11 cellular contexts compared by ENCODE assay signal in the genomic region with DNA sequence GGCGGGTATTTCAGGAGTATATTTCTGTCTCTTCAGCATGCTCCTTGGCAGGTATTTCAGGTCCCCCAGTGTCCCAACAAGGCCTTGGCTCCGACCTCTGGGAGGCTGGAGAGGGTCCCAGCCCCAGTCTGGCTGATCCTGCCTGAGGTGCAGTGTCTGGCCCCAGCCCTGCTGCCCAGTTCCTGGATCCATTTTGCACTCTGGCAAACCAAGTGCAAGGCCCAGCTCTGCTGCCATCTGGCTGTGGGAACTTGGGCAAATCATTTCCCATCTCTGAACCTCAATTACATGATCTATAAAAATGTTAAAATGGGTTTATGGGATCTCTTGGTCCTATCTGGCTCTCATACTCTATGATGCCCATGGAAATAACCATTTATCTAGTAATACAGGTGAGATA.
DNase-seq lines count a peak whose midpoint lies in the region; ATAC-seq and TF ChIP-seq lines count a peak whose summit lies in the region.
"Had no signal": no experiment of that assay in that cellular context is flagged by ENCODE, and none has a peak within 500 bp of the region (broad histone marks: within the 10 kb centered on the region; RNA-seq: fewer than 3 reads in every experiment).

No MANE protein-coding gene starts in this region.

- intact Hi-C loops in activated naive CD4-positive, alpha-beta T cell treated with anti-CD3 and anti-CD28 coated beads for 36 hours (cut with micrococcal nuclease): loop anchor here (2.0 kb wide), 1 partner anchor 315 kb away; no protein-coding TSS in a partner anchor

- H3K36me3 Mint-ChIP-seq in activated naive CD4-positive, alpha-beta T cell treated with anti-CD3 and anti-CD28 coated beads for 36 hours (ENCODE audit: low read depth): no peaks in the 10 kb centered on the region
- no peaks in the 10 kb centered on the region for H3K36me3 Mint-ChIP-seq in type B pancreatic cell
- H3K36me3 Mint-ChIP-seq: activated naive CD8-positive, alpha-beta T cell; CD8-positive, alpha-beta T cell had no signal

- H3K9me3 Mint-ChIP-seq in activated naive CD4-positive, alpha-beta T cell treated with anti-CD3 and anti-CD28 coated beads for 36 hours: no peaks in the 10 kb centered on the region
- H3K9me3 Mint-ChIP-seq in type B pancreatic cell: no peaks in the 10 kb centered on the region
- H3K9me3 Mint-ChIP-seq: CD8-positive, alpha-beta T cell had no signal

- ATAC-seq in HG02970 (IDR thresholded peaks at IDR 0.05; ENCODE audit: low FRiP score, unreplicated experiment) (no peak), HG03432 (IDR thresholded peaks at IDR 0.05; ENCODE audit: unreplicated experiment) (no peak)
- ATAC-seq: CD8-positive, alpha-beta T cell had no signal

- DNase-seq in activated naive CD4-positive, alpha-beta T cell treated with anti-CD3 and anti-CD28 coated beads for 36 hours: peak; percentile 30
- DNase-seq in activated naive CD4-positive, alpha-beta T cell treated with Interleukin-2 at 50 U/mL for 16 hours: no peak
- DNase-seq in RPMI8226 (peak; percentile 27), fibroblast of villous mesenchyme (ENCODE audit: low read depth) (peak; percentile 24), type B pancreatic cell (ENCODE audit: extremely low spot score, unreplicated experiment) (no peak), cortex of kidney (lab: John Stamatoyannopoulos, UW) (no peak)
- DNase-seq: CD8-positive, alpha-beta T cell; SW 1271 had no signal

- TF ChIP-seq CTCF in fibroblast of villous mesenchyme (IDR thresholded peaks at IDR 0.05; ENCODE audit: insufficient read depth, low read depth, low read length) (peak; percentile 60), type B pancreatic cell (conservative IDR thresholded peaks at IDR 0.05) (peak; percentile 22)

- no peaks in the 10 kb centered on the region for H3K27me3 Mint-ChIP-seq in activated naive CD4-positive, alpha-beta T cell treated with anti-CD3 and anti-CD28 coated beads for 36 hours (ENCODE audit: low read depth)
- peaks cover 3% of the 10 kb centered on the region for H3K27me3 Mint-ChIP-seq in type B pancreatic cell
- H3K27me3 Mint-ChIP-seq: activated naive CD8-positive, alpha-beta T cell had no signal

- no peaks in the 10 kb centered on the region for H3K4me1 Mint-ChIP-seq in activated naive CD4-positive, alpha-beta T cell treated with anti-CD3 and anti-CD28 coated beads for 36 hours (ENCODE audit: low read depth)
- H3K4me1 Mint-ChIP-seq in type B pancreatic cell (ENCODE audit: unreplicated experiment): peaks cover 31% of the 10 kb centered on the region

- no peak overlapping the region for H3K27ac Mint-ChIP-seq in activated naive CD4-positive, alpha-beta T cell treated with anti-CD3 and anti-CD28 coated beads for 36 hours
- no peak overlapping the region for H3K27ac Mint-ChIP-seq in type B pancreatic cell
- H3K27ac Mint-ChIP-seq: activated naive CD8-positive, alpha-beta T cell; CD8-positive, alpha-beta T cell had no signal

- CTCF ChIA-PET in activated naive CD4-positive, alpha-beta T cell treated with anti-CD3 and anti-CD28 coated beads for 36 hours (lab: Charles Lee): no interaction called here

- H3K4me3 ChIP-seq in fibroblast of villous mesenchyme (ENCODE audit: low read depth, low read length): no peak overlapping the region

- H3K4me3 Mint-ChIP-seq in activated naive CD4-positive, alpha-beta T cell treated with anti-CD3 and anti-CD28 coated beads for 36 hours: no peak overlapping the region
- no peak overlapping the region for H3K4me3 Mint-ChIP-seq in type B pancreatic cell
- H3K4me3 Mint-ChIP-seq: activated naive CD8-positive, alpha-beta T cell; CD8-positive, alpha-beta T cell had no signal

Comparison
In these comparisons a context has a peak if more than half of its experiments do, and no peak if none do; other contexts are left out.
1. DNase-seq: peak in activated naive CD4-positive, alpha-beta T cell treated with anti-CD3 and anti-CD28 coated beads for 36 hours (single experiment), RPMI8226 (single experiment) and fibroblast of villous mesenchyme (single experiment); none in activated naive CD4-positive, alpha-beta T cell treated with Interleukin-2 at 50 U/mL for 16 hours (single experiment), type B pancreatic cell (single experiment) and cortex of kidney (single experiment).